Comparison of ENCODE assay signal across 2 cellular contexts in genomic region chr17:418421-418751, GRCh38.
TF ChIP-seq lines count a peak whose summit lies in the region.

No MANE protein-coding gene starts in this region.

TF ChIP-seq in GM12878, 131 proteins besides CTCF, POLR2A, EP300 and RAD21 (continued from another document):
- TF ChIP-seq RELB (IDR thresholded peaks at IDR 0.05; ENCODE audit: low read depth) (no peak), CBX3 (IDR thresholded peaks at IDR 0.05; ENCODE audit: borderline replicate concordance, low read depth) (no peak), CEBPZ (IDR thresholded peaks at IDR 0.05; ENCODE audit: low read depth, low read length) (no peak), IRF3 (IDR thresholded peaks at IDR 0.05) (no peak), ASH2L (IDR thresholded peaks at IDR 0.05; ENCODE audit: borderline replicate concordance, low read depth) (no peak), RUNX3 (IDR thresholded peaks at IDR 0.05; ENCODE audit: low read length) (peak; percentile 35; the same call in 1 of the 2 replicates), ZNF217 (IDR thresholded peaks at IDR 0.05) (no peak), CHD4 (IDR thresholded peaks at IDR 0.05) (no peak)

TF ChIP-seq in GM23338, 12 proteins besides CTCF, POLR2A, EP300 and RAD21:
- TF ChIP-seq REST (IDR thresholded peaks at IDR 0.05; ENCODE audit: unreplicated experiment) (no peak), JUNB (IDR thresholded peaks at IDR 0.05; ENCODE audit: unreplicated experiment) (no peak)
